ENCODE assay signal across 26 cellular contexts in the genomic region with DNA sequence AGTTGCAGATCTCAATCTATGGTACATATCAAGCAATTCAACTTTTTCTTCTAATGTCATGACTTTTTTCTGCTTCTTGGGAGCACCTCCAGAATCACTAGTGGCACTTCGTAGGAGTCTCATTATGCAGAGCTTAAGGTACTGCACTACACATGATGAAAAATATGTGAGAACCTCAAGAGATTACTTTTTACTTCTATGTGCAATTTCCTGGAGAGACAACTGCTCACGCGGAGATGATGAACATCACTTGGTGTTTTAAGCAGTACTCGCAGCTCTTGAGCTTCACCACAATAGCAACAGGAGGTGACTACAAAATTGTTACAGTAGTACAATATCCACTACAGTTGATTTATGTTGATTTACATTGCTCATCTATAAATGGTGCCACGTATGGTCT.
DNase-seq lines count a peak whose midpoint lies in the region; ATAC-seq and TF ChIP-seq lines count a peak whose summit lies in the region.
"Had no signal": no experiment of that assay in that cellular context is flagged by ENCODE, and none has a peak within 500 bp of the region (broad histone marks: within the 10 kb centered on the region; RNA-seq: fewer than 3 reads in every experiment).

No MANE protein-coding gene starts in this region.

- H3K4me1 ChIP-seq in left ventricle myocardium inferior (peaks cover 42% of the 10 kb centered on the region), subcutaneous abdominal adipose tissue (ENCODE audit: control insufficient read depth in 5 of 5, insufficient read depth in 5 of 5, low read length in 5 of 5) (peaks cover 5 to 46% (median 28%) of the 10 kb centered on the region in 5 donors)
- H3K4me1 ChIP-seq: BLaER1 treated with 17β-estradiol and CSF1 and Interleukin-3, amounts not matched to agents 10 nM and 100 nM; HAP-1 had no signal

- intact Hi-C loops in left ventricle myocardium inferior (cut with micrococcal nuclease) (no loop called here), Right ventricle myocardium superior (cut with DNase I) (no loop called here)

- ATAC-seq in Right ventricle myocardium superior (ENCODE audit: poor library complexity): no peak
- ATAC-seq: Panc1 had no signal

- H3K9me3 ChIP-seq in left ventricle myocardium inferior (replicated peaks): peaks cover 3% of the 10 kb centered on the region
- H3K9me3 ChIP-seq in subcutaneous abdominal adipose tissue (ENCODE audit: control insufficient read depth in 5 of 5, low read length in 5 of 5): peaks cover 0 to 5% (median 0%) of the 10 kb centered on the region in 5 donors
- H3K9me3 ChIP-seq: BLaER1 treated with 17β-estradiol and CSF1 and Interleukin-3, amounts not matched to agents 10 nM and 100 nM; HAP-1 had no signal

- H3K36me3 ChIP-seq in left ventricle myocardium inferior (peaks cover 4% of the 10 kb centered on the region), brain microvascular endothelial cell (replicated peaks) (no peaks in the 10 kb centered on the region), subcutaneous abdominal adipose tissue (ENCODE audit: control insufficient read depth in 5 of 5, insufficient read depth in 5 of 5, low read length in 5 of 5) (no peaks in the 10 kb centered on the region)

- no peak for TF ChIP-seq CTCF in left ventricle myocardium inferior (IDR thresholded peaks at IDR 0.05; ENCODE audit: borderline replicate concordance)
- no peak for TF ChIP-seq CTCF in brain microvascular endothelial cell (IDR thresholded peaks at IDR 0.05; ENCODE audit: low read depth, low read length, missing control alignments)

- DNase-seq in left ventricle myocardium inferior (no peak), Right ventricle myocardium superior (no peak), brain microvascular endothelial cell (peak; percentile 38), myocyte (ENCODE audit: low read depth) (peak; percentile 4), medulla oblongata (ENCODE audit: extremely low spot score) (no peak), iPS-NIHi7 (ENCODE audit: extremely low spot score) (no peak), NCI-H1092 (lab: John Stamatoyannopoulos, UW) (no peak)
- DNase-seq: 8988T; AML-193; CD4-positive, alpha-beta T cell; DMS53; GOT3; Kasumi-1; MV-4-11; NCI-H1105 treated with DMSO at 0.1 percent for 48 hours; NCI-H2029; NCI-H2171; NCI-H226; NCI-H510A; NCI-H69; SHP77 treated with DMSO at 0.1 percent for 48 hours had no signal

- in situ Hi-C loops in brain microvascular endothelial cell (cut with HindIII; ENCODE audit: low pct_ligation_motif_present, low sequenced_read_pairs): no loop called here

- peak overlapping the region; percentile 59 for H3K27ac ChIP-seq in left ventricle myocardium inferior (replicated peaks)
- no peak overlapping the region for H3K27ac ChIP-seq in brain microvascular endothelial cell
- H3K27ac ChIP-seq in subcutaneous abdominal adipose tissue (ENCODE audit: low read depth, low read length): peak overlapping the region; percentile 80
- H3K27ac ChIP-seq: BLaER1 treated with 17β-estradiol and CSF1 and Interleukin-3, amounts not matched to agents 10 nM and 100 nM; RWPE1 had no signal

- H3K9ac ChIP-seq in subcutaneous abdominal adipose tissue (ENCODE audit: low read length in 5 of 5): no peak overlapping the region
- H3K9ac ChIP-seq: BLaER1 treated with 17β-estradiol and CSF1 and Interleukin-3, amounts not matched to agents 10 nM and 100 nM had no signal

- H3K4me3 ChIP-seq in left ventricle myocardium inferior (no peak overlapping the region), brain microvascular endothelial cell (ENCODE audit: low read depth, low read length) (no peak overlapping the region), subcutaneous abdominal adipose tissue (ENCODE audit: low read depth in 1 of 5, low read length in 5 of 5) (no peak overlapping the region)
- H3K4me3 ChIP-seq: BLaER1 treated with 17β-estradiol and CSF1 and Interleukin-3, amounts not matched to agents 10 nM and 100 nM; HAP-1 had no signal

- no peaks in the 10 kb centered on the region for H3K27me3 ChIP-seq in left ventricle myocardium inferior (ENCODE audit: low read depth)
- H3K27me3 ChIP-seq in brain microvascular endothelial cell (replicated peaks): no peaks in the 10 kb centered on the region
- peaks cover 0 to 2% (median 0%) of the 10 kb centered on the region in 5 donors for H3K27me3 ChIP-seq in subcutaneous abdominal adipose tissue (ENCODE audit: control insufficient read depth in 5 of 5, insufficient read depth in 4 of 5, low read length in 5 of 5)
- H3K27me3 ChIP-seq: BLaER1 treated with 17β-estradiol and CSF1 and Interleukin-3, amounts not matched to agents 10 nM and 100 nM had no signal

Comparison
In these comparisons a context has a peak if more than half of its experiments do, and no peak if none do; other contexts are left out.
1. DNase-seq: peak in brain microvascular endothelial cell (single experiment) and myocyte (single experiment); none in left ventricle myocardium inferior (single experiment), Right ventricle myocardium superior (single experiment), medulla oblongata (single experiment), iPS-NIHi7 (single experiment) and NCI-H1092 (single experiment).